34 cellular contexts compared by ENCODE assay signal in genomic region chr14:20722016-20722415, GRCh38. TPM values are rescaled to one million over a fixed set of nuclear protein-coding genes. Genes with fewer than 3 reads are reported as not detected.
"Had no signal": no experiment of that assay in that cellular context is flagged by ENCODE, and none has a peak within 500 bp of the region (broad histone marks: within the 10 kb centered on the region; RNA-seq: fewer than 3 reads in every experiment).

No MANE protein-coding gene starts in this region.

- H3K9me3 ChIP-seq: esophagus squamous epithelium, gastrocnemius medialis, heart right ventricle, left lung, lower lobe of right lung had no signal

- H3K4me3 Mint-ChIP-seq: effector memory CD8-positive, alpha-beta T cell; endodermal cell; mesothelial cell of epicardium had no signal

- DNase-seq: dermis blood vessel endothelial cell; dorsolateral prefrontal cortex; effector CD8-positive, alpha-beta T cell; effector memory CD8-positive, alpha-beta T cell; endodermal cell; erythroblast; esophagus squamous epithelium; foreskin fibroblast; foreskin melanocyte; gastrocnemius medialis; glutamatergic neuron; head of caudate nucleus; heart right ventricle; hippocampal formation; left cardiac atrium; left lung; left ventricle myocardium superior; lower lobe of right lung; mesenchymal stem cell had no signal

- H3K36me3 ChIP-seq: esophagus squamous epithelium, gastrocnemius medialis, heart right ventricle, left lung, lower lobe of right lung had no signal

- H3K27ac Mint-ChIP-seq: effector memory CD8-positive, alpha-beta T cell; endodermal cell; mesothelial cell of epicardium had no signal

- H3K4me3 ChIP-seq: coronary artery, dorsolateral prefrontal cortex, esophagus squamous epithelium, gastrocnemius medialis, heart right ventricle, left lung, lower lobe of right lung had no signal

- FAIRE-seq: colon, endometrium, islet of Langerhans, keratinocyte had no signal

- H3K27ac ChIP-seq: coronary artery, dorsolateral prefrontal cortex, epithelial cell of prostate, esophagus squamous epithelium, gastrocnemius medialis, heart right ventricle, left lung, lower lobe of right lung had no signal

- ATAC-seq: effector memory CD8-positive, alpha-beta T cell; esophagus mucosa; gastrocnemius medialis; heart right ventricle; left cardiac atrium; left lung; left ventricle myocardium superior; lower lobe of right lung had no signal

- H3K4me1 Mint-ChIP-seq: endodermal cell had no signal

- H3K9me3 Mint-ChIP-seq: effector memory CD8-positive, alpha-beta T cell; endodermal cell had no signal

- H3K4me1 ChIP-seq: gastrocnemius medialis, lower lobe of right lung had no signal

RNA-seq across cellular contexts. Expression of gene EDDM3A, which starts 23.7 kb away (rescaled TPM):
- total RNA-seq: cerebellum, dermis blood vessel endothelial cell, dorsolateral prefrontal cortex, endodermal cell, esophagus mucosa, esophagus squamous epithelium, gastrocnemius medialis, glomerular endothelial cell, heart right ventricle, kidney epithelial cell, left cardiac atrium, left lung, left ventricle myocardium superior, lower leg skin, lower lobe of right lung, lung microvascular endothelial cell, mesenteric fat pad, mesothelial cell of epicardium, mucosa of gallbladder had no signal
- polyA plus RNA-seq: heart right ventricle, keratinocyte had no signal

RNA-seq across cellular contexts. Expression of gene EDDM3B, which starts 46.2 kb away (rescaled TPM):
- total RNA-seq: cerebellum, dermis blood vessel endothelial cell, dorsolateral prefrontal cortex, endodermal cell, esophagus mucosa, esophagus squamous epithelium, gastrocnemius medialis, glomerular endothelial cell, heart right ventricle, kidney epithelial cell, left cardiac atrium, left lung, left ventricle myocardium superior, lower leg skin, lower lobe of right lung, lung microvascular endothelial cell, mesenteric fat pad, mesothelial cell of epicardium, mucosa of gallbladder had no signal
- polyA plus RNA-seq: heart right ventricle, keratinocyte had no signal

RNA-seq across cellular contexts. Expression of gene RNASE6, which starts 59.1 kb away (rescaled TPM):
- total RNA-seq: endodermal cell, kidney epithelial cell, lung microvascular endothelial cell had no signal
- polyA plus RNA-seq: keratinocyte had no signal
